Comparison of ENCODE assay signal across 8 cellular contexts in genomic region chr1:175191654-175192053, GRCh38. TPM values are rescaled to one million over a fixed set of nuclear protein-coding genes. Genes with fewer than 3 reads are reported as not detected.
DNase-seq lines count a peak whose midpoint lies in the region; ATAC-seq and TF ChIP-seq lines count a peak whose summit lies in the region.

No MANE protein-coding gene starts in this region.

- H3K9ac ChIP-seq in NT2/D1 (ENCODE audit: insufficient read length, low read depth) = peak overlapping the region; percentile 76
- H3K9ac ChIP-seq in mucosa of rectum (ENCODE audit: low read depth in 1 of 2, low read length in 2 of 2) = peak overlapping the region; percentile 89 to 91

- H3K9me3 ChIP-seq in NT2/D1 (ENCODE audit: insufficient read depth, low read length) = no peaks in the 10 kb centered on the region
- H3K9me3 ChIP-seq in mucosa of rectum (ENCODE audit: control insufficient read depth in 2 of 2, low read length in 2 of 2) = no peaks in the 10 kb centered on the region

- DNase-seq in BJ (ENCODE audit: low read depth) = no peak
- DNase-seq in GM20000 (ENCODE audit: low spot score) = peak; percentile 64
- DNase-seq in NT2/D1 (ENCODE audit: low read depth, low spot score) = no peak
- peak; percentile 37 for DNase-seq in dermis blood vessel endothelial cell
- no peak for DNase-seq in HEK293T (ENCODE audit: extremely low spot score)
- no peak for DNase-seq in hypothalamus (lab: John Stamatoyannopoulos, UW)

- CTCF ChIA-PET in BJ (lab: Yijun Ruan, JAX) (interaction anchor here (0.6 to 1.7 kb wide), 5 partner anchors 9 to 554 kb away, joined by 3 to 4 read pairs (median 4); no protein-coding TSS in a partner anchor), HEK293T (lab: Yijun Ruan, JAX) (interaction anchor here (0.6 kb wide), 1 partner anchor 90 kb away, joined by 5 read pairs; no protein-coding TSS in a partner anchor)

- H3K27me3 ChIP-seq in BJ (ENCODE audit: control insufficient read depth, insufficient read depth, low read length) = no peaks in the 10 kb centered on the region
- H3K27me3 ChIP-seq in NT2/D1 (ENCODE audit: insufficient read depth, insufficient read length) = peaks cover 18% of the 10 kb centered on the region
- no peaks in the 10 kb centered on the region for H3K27me3 ChIP-seq in mucosa of rectum (ENCODE audit: control insufficient read depth in 2 of 2, insufficient read depth in 2 of 2, low read length in 2 of 2)

- POLR2A ChIA-PET in BJ (lab: Charles Lee) = no interaction called here
- POLR2A ChIA-PET in HEK293T (lab: Yijun Ruan, JAX) = interaction anchor here (0.8 kb wide), 1 partner anchor 8 kb away, joined by 3 read pairs; no protein-coding TSS in a partner anchor

- peak overlapping the region; percentile 89 to 91 for H3K27ac ChIP-seq in mucosa of rectum (ENCODE audit: low read depth in 2 of 2, low read length in 2 of 2)

- ATAC-seq in GM21825 (IDR thresholded peaks at IDR 0.05; ENCODE audit: unreplicated experiment) = no peak

- H3K4me3 ChIP-seq in BJ (ENCODE audit: low read depth, low read length) (peak overlapping the region; percentile 43), NT2/D1 (ENCODE audit: insufficient read length, low read depth) (peak overlapping the region; percentile 66), mucosa of rectum (ENCODE audit: low read length in 2 of 2) (peak overlapping the region; percentile 87 to 95)

- H3K4me1 ChIP-seq in NT2/D1 (ENCODE audit: insufficient read depth, insufficient read length) (peaks cover 3% of the 10 kb centered on the region), mucosa of rectum (ENCODE audit: control insufficient read depth in 2 of 2, insufficient read depth in 2 of 2, low read length in 2 of 2) (peaks cover 15 to 25% of the 10 kb centered on the region in 2 donors)

- H3K36me3 ChIP-seq in BJ (ENCODE audit: control insufficient read depth, insufficient read depth, low read length) (no peaks in the 10 kb centered on the region), NT2/D1 (ENCODE audit: insufficient read depth, insufficient read length, low read length) (peaks cover 9% of the 10 kb centered on the region), mucosa of rectum (ENCODE audit: control insufficient read depth in 2 of 2, insufficient read depth in 2 of 2, low read length in 2 of 2) (no peaks in the 10 kb centered on the region)

- no peak for TF ChIP-seq CTCF in BJ (IDR thresholded peaks at IDR 0.05; ENCODE audit: insufficient read depth, low read depth, low read length)
- TF ChIP-seq CTCF in GM20000 (IDR thresholded peaks at IDR 0.05; ENCODE audit: extremely low read depth, missing control alignments) = no peak

TF ChIP-seq in HEK293T, 16 proteins besides CTCF, POLR2A, EP300 and RAD21:
- TF ChIP-seq NFRKB (IDR thresholded peaks at IDR 0.05) (no peak), FOXA1 (IDR thresholded peaks at IDR 0.05) (no peak), TARDBP (IDR thresholded peaks at IDR 0.05) (no peak), CTBP1 (IDR thresholded peaks at IDR 0.05; ENCODE audit: borderline replicate concordance) (no peak), SUZ12 (IDR thresholded peaks at IDR 0.05) (no peak), L3MBTL2 (conservative IDR thresholded peaks at IDR 0.05) (no peak), ELF4 (IDR thresholded peaks at IDR 0.05) (no peak), ZNF384 (IDR thresholded peaks at IDR 0.05) (no peak)

RNA-seq across cellular contexts. Expression of gene KIAA0040, which starts 0.9 kb away (rescaled TPM):
- polyA plus RNA-seq in BJ (2011; rRNA removed) = 9.9 and 10.8 TPM in 2 replicates
- polyA minus RNA-seq in BJ (2011; rRNA and poly(A)+ RNA removed) = 4.7 and 4.8 TPM in 2 replicates
- 20.8 and 25.7 TPM in 2 replicates for total RNA-seq in dermis blood vessel endothelial cell

Comparison
In these comparisons a context has a peak if more than half of its experiments do, and no peak if none do; other contexts are left out.
1. DNase-seq: peak in GM20000 (single experiment) and dermis blood vessel endothelial cell (single experiment); none in BJ (single experiment), NT2/D1 (single experiment), HEK293T (single experiment) and hypothalamus (0 of 51).
2. Peak in every context shown above with its lines, with median percentiles within 50 percentile points of each other: H3K4me3 ChIP-seq.